ENCODE assay signal across 10 cellular contexts in the genomic region with DNA sequence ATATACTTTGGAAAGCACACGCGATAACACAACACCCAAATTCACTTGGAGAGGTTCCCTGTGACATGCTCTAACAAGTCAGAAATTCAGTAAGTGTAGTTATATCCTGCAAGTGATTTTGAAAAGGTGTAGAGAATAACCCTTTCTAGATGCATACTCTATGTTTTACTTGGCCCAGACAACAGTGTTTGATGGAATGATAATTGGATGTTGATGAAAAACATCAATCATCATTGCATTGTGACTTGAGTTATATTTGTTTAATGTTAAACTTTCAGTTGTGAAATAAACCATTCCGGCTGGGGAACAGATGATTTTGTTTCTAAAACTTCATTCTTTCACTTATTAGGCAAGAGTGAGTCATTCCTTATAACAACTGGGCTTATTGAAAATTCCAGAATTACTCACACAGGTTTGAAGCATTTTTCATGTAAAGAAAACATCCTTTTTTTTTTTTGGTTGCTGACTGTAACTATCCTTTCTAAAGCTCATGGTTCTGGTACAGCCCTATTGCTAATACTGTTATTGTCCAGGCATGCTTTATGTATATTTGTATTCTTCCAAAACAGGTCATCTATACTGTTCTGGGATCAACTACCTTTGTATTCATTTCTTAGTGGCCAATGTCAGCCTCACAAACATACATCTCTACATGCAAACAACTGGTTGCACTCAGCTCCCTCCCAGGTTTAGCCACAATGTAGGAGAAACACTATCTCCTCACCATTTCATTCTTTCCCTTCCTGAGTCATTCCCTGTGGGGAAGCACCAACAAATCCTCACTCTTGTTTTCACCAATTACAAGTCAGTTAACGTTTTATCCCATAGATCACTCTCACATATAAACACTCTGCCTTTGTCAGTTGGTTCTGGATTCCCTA.
DNase-seq lines count a peak whose midpoint lies in the region; ATAC-seq and TF ChIP-seq lines count a peak whose summit lies in the region.
"Had no signal": no experiment of that assay in that cellular context is flagged by ENCODE, and none has a peak within 500 bp of the region (broad histone marks: within the 10 kb centered on the region; RNA-seq: fewer than 3 reads in every experiment).

No MANE protein-coding gene starts in this region.

- no peaks in the 10 kb centered on the region for H3K9me3 ChIP-seq in body of pancreas
- no peaks in the 10 kb centered on the region for H3K9me3 ChIP-seq in iPS-18a (ENCODE audit: control insufficient read depth, low read depth, low read length)

- TF ChIP-seq POLR2A in body of pancreas (IDR thresholded peaks at IDR 0.05) (no peak), lower leg skin (IDR thresholded peaks at IDR 0.05) (no peak)

- DNase-seq in HS-27A (ENCODE audit: low read depth) (peak; percentile 75), body of pancreas (no peak), stromal cell of bone marrow (ENCODE audit: low read depth) (peak; percentile 84), mesenteric fat pad (ENCODE audit: low spot score) (no peak), lower leg skin (ENCODE audit: low spot score in 2 of 2) (no peak), SIG-M5 treated with dmso at 0.1 percent for 504 hours (lab: John Stamatoyannopoulos, UW; ENCODE audit: unreplicated experiment) (no peak), NCI-H446 treated with DMSO at 0.1 percent for 48 hours (lab: John Stamatoyannopoulos, UW) (no peak)

- H3K27me3 ChIP-seq in body of pancreas: no peaks in the 10 kb centered on the region
- H3K27me3 ChIP-seq in iPS-18a (ENCODE audit: control insufficient read depth, insufficient read depth, low read length): no peaks in the 10 kb centered on the region

- intact Hi-C loops in body of pancreas (cut with DNase I) (no loop called here), lower leg skin (cut with DNase I; ENCODE audit: low total_unique reads) (no loop called here)

- H3K4me1 ChIP-seq in body of pancreas (peaks cover 20% of the 10 kb centered on the region), iPS-18a (ENCODE audit: control insufficient read depth, low read depth, low read length) (peaks cover 27% of the 10 kb centered on the region)

- H3K36me3 ChIP-seq in body of pancreas (replicated peaks in 1 of 2; ENCODE audit: insufficient read depth in 1 of 2, low read depth in 2 of 2) (no peaks in the 10 kb centered on the region), iPS-18a (ENCODE audit: control insufficient read depth, low read depth, low read length) (no peaks in the 10 kb centered on the region)

- ATAC-seq in body of pancreas: peak; percentile 64
- ATAC-seq: GM12878 had no signal

- H3K9ac ChIP-seq in iPS-18a (ENCODE audit: low read length): no peak overlapping the region

- no peak for TF ChIP-seq CTCF in body of pancreas (IDR thresholded peaks at IDR 0.05)
- TF ChIP-seq CTCF in lower leg skin (IDR thresholded peaks at IDR 0.05): no peak

- 40 to 54% methylated on average over 4 of the region's 4 CpGs for WGBS in body of pancreas, 2 donors
- WGBS in lower leg skin, 2 donors: 21 to 26% methylated on average over 4 of the region's 4 CpGs

- H3K4me3 ChIP-seq in body of pancreas: no peak overlapping the region
- no peak overlapping the region for H3K4me3 ChIP-seq in iPS-18a (ENCODE audit: low read length)
- no peak overlapping the region for H3K4me3 ChIP-seq in lower leg skin (ENCODE audit: low read depth, poor library complexity, severe bottlenecking)
- H3K4me3 ChIP-seq: GM12878, SK-N-MC had no signal

- H3K27ac ChIP-seq in body of pancreas (peak overlapping the region in 1 of 4 donors; percentile 46), iPS-18a (ENCODE audit: low read length) (peak overlapping the region; percentile 27)
- H3K27ac ChIP-seq: SK-N-MC had no signal

Comparison
In these comparisons a context has a peak if more than half of its experiments do, and no peak if none do; other contexts are left out.
1. DNase-seq: peak in HS-27A (single experiment) and stromal cell of bone marrow (single experiment); none in body of pancreas (0 of 4), mesenteric fat pad (single experiment), lower leg skin (0 of 2), SIG-M5 treated with dmso at 0.1 percent for 504 hours (single experiment) and NCI-H446 treated with DMSO at 0.1 percent for 48 hours (single experiment).